8 cellular contexts compared by ENCODE assay signal in genomic region chr9:133485531-133486260, GRCh38. TPM values are rescaled to one million over a fixed set of nuclear protein-coding genes. Genes with fewer than 3 reads are reported as not detected.
DNase-seq lines count a peak whose midpoint lies in the region; ATAC-seq and TF ChIP-seq lines count a peak whose summit lies in the region.
"Had no signal": no experiment of that assay in that cellular context is flagged by ENCODE, and none has a peak within 500 bp of the region (broad histone marks: within the 10 kb centered on the region; RNA-seq: fewer than 3 reads in every experiment).

No MANE protein-coding gene starts in this region.

- POLR2A ChIA-PET in RWPE1 (lab: Yijun Ruan, JAX; ENCODE audit: low non-redundant PET), result no interaction called here

- H3K9me3 ChIP-seq in WERI-Rb-1 (ENCODE audit: severe bottlenecking), result no peaks in the 10 kb centered on the region

- H3K27ac Mint-ChIP-seq in neural crest cell (ENCODE audit: unreplicated experiment), result no peak overlapping the region

- H3K36me3 Mint-ChIP-seq in neural crest cell (ENCODE audit: low read depth), result no peaks in the 10 kb centered on the region

- peak overlapping the region; percentile 17 for H3K4me3 Mint-ChIP-seq in neural crest cell

- DNase-seq in GM12865 (ENCODE audit: low read depth) (peak; percentile 58), WERI-Rb-1 (no peak), neural crest cell (ENCODE audit: low read depth, low spot score) (no peak), AG08396 (ENCODE audit: low spot score) (no peak), RWPE1 (ENCODE audit: low spot score) (no peak)

- H3K4me3 ChIP-seq in GM12865 (ENCODE audit: low read depth, low read length) (no peak overlapping the region), WERI-Rb-1 (ENCODE audit: low read depth, low read length) (no peak overlapping the region)

- H3K36me3 ChIP-seq in WERI-Rb-1, result no peaks in the 10 kb centered on the region

- ATAC-seq in HG03175 (IDR thresholded peaks at IDR 0.05; ENCODE audit: unreplicated experiment), result peak; percentile 30
- no peak for ATAC-seq in GM21737 (IDR thresholded peaks at IDR 0.05; ENCODE audit: unreplicated experiment)

- CTCF ChIA-PET in RWPE1 (lab: Yijun Ruan, JAX), result interaction anchor here (0.6 to 1.6 kb wide), 14 partner anchors 11 to 514 kb away, joined by 3 to 11 read pairs (median 4); no protein-coding TSS in a partner anchor

- no peaks in the 10 kb centered on the region for H3K4me1 Mint-ChIP-seq in neural crest cell

- no peak overlapping the region for H3K27ac ChIP-seq in WERI-Rb-1
- no peak overlapping the region for H3K27ac ChIP-seq in RWPE1

- H3K27me3 ChIP-seq in WERI-Rb-1 (ENCODE audit: insufficient read depth, low read depth, severe bottlenecking), result no peaks in the 10 kb centered on the region

- H3K27me3 Mint-ChIP-seq in neural crest cell (ENCODE audit: low read depth), result no peaks in the 10 kb centered on the region

- TF ChIP-seq CTCF in GM12865 (IDR thresholded peaks at IDR 0.05; ENCODE audit: insufficient read depth, low read depth, low read length, missing control alignments) (peak; percentile 22), WERI-Rb-1 (IDR thresholded peaks at IDR 0.05; ENCODE audit: low read depth, low read length) (0 out of 2 replicates have a peak, but pooled peaks have one; percentile 3), neural crest cell (conservative IDR thresholded peaks at IDR 0.05) (no peak), RWPE1 (conservative IDR thresholded peaks at IDR 0.05; ENCODE audit: low read depth) (no peak)

- no peaks in the 10 kb centered on the region for H3K9me3 Mint-ChIP-seq in neural crest cell

RNA-seq across cellular contexts. Expression of gene SLC2A6, which starts 6.8 kb away (rescaled TPM):
- total RNA-seq in neural crest cell, result 29.0 and 30.9 TPM in 2 replicates

RNA-seq across cellular contexts. Expression of gene CACFD1, which starts 25.9 kb away (rescaled TPM):
- 42.6 and 45.8 TPM in 2 replicates for total RNA-seq in neural crest cell

RNA-seq across cellular contexts. Expression of gene MYMK, which starts 39.1 kb away (rescaled TPM):
- total RNA-seq in neural crest cell, result not detected in 2 replicates
- total RNA-seq: temporal lobe had no signal

RNA-seq across cellular contexts. Expression of gene ADAMTSL2, which starts 48.8 kb away (rescaled TPM):
- total RNA-seq in neural crest cell, result 0.16 and 0.20 TPM in 2 replicates

Comparison
In these comparisons a context has a peak if more than half of its experiments do, and no peak if none do; other contexts are left out.
1. CTCF ChIP-seq: peak in GM12865 (single experiment) and WERI-Rb-1 (single experiment); none in neural crest cell (single experiment) and RWPE1 (single experiment).